Comparison of ENCODE assay signal across 1 cellular context in the genomic region with DNA sequence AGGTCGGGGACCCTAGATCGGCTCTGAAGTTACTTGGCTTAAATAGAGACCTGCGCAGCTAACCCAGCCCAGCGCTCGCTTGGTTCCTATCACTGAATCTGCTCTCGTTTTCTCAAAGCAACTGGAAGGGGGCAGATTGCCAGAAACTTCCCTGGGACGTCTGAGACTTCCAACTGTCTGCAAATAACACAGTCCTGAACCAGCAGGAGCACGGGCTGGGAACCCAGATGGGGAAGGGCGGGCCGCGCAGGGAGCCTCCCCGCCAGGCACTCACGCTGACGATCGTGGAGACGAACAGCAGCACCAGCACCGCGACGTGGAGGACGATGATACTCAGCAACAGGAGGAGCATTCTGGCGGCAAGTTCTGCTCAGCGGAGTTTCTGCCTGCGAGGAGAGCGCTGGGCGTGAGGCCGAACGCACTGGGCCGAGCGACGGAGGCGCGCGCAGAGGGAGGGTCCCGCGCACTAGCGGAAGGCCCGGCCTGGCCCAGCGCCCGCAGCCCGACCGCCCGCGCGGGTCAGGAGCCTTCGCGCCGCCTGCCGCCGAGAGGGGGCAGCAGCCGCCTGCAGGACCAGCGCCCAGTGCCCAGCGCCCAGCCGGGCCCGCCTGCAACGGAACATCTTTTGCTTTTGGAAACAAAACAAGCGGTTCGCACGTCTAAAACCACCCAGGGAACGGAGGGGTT.
TF ChIP-seq lines count a peak whose summit lies in the region.

No MANE protein-coding gene starts in this region.

TF ChIP-seq in HepG2, 621 proteins besides CTCF, POLR2A, EP300 and RAD21 (continued from another document and continues in another):
- TF ChIP-seq, protein P1, sequence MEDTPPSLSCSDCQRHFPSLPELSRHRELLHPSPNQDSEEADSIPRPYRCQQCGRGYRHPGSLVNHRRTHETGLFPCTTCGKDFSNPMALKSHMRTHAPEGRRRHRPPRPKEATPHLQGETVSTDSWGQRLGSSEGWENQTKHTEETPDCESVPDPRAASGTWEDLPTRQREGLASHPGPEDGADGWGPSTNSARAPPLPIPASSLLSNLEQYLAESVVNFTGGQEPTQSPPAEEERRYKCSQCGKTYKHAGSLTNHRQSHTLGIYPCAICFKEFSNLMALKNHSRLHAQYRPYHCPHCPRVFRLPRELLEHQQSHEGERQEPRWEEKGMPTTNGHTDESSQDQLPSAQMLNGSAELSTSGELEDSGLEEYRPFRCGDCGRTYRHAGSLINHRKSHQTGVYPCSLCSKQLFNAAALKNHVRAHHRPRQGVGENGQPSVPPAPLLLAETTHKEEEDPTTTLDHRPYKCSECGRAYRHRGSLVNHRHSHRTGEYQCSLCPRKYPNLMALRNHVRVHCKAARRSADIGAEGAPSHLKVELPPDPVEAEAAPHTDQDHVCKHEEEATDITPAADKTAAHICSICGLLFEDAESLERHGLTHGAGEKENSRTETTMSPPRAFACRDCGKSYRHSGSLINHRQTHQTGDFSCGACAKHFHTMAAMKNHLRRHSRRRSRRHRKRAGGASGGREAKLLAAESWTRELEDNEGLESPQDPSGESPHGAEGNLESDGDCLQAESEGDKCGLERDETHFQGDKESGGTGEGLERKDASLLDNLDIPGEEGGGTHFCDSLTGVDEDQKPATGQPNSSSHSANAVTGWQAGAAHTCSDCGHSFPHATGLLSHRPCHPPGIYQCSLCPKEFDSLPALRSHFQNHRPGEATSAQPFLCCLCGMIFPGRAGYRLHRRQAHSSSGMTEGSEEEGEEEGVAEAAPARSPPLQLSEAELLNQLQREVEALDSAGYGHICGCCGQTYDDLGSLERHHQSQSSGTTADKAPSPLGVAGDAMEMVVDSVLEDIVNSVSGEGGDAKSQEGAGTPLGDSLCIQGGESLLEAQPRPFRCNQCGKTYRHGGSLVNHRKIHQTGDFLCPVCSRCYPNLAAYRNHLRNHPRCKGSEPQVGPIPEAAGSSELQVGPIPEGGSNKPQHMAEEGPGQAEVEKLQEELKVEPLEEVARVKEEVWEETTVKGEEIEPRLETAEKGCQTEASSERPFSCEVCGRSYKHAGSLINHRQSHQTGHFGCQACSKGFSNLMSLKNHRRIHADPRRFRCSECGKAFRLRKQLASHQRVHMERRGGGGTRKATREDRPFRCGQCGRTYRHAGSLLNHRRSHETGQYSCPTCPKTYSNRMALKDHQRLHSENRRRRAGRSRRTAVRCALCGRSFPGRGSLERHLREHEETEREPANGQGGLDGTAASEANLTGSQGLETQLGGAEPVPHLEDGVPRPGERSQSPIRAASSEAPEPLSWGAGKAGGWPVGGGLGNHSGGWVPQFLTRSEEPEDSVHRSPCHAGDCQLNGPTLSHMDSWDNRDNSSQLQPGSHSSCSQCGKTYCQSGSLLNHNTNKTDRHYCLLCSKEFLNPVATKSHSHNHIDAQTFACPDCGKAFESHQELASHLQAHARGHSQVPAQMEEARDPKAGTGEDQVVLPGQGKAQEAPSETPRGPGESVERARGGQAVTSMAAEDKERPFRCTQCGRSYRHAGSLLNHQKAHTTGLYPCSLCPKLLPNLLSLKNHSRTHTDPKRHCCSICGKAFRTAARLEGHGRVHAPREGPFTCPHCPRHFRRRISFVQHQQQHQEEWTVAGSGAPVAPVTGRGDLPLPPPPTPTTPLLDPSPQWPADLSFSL (CRISPR knock-in tag; IDR thresholded peaks at IDR 0.05) = no peak
- TF ChIP-seq AHR (CRISPR knock-in tag; IDR thresholded peaks at IDR 0.05) (no peak), AGO1 (IDR thresholded peaks at IDR 0.05; ENCODE audit: low read depth, low read length, poor library complexity, severe bottlenecking) (no peak), SP4 (CRISPR knock-in tag; IDR thresholded peaks at IDR 0.05) (no peak; the same call in 1 of the 2 replicates), ZBTB20 (CRISPR knock-in tag; IDR thresholded peaks at IDR 0.05; ENCODE audit: borderline replicate concordance, low read depth) (0 out of 2 replicates have a peak, but pooled peaks have one; percentile 27), SNAI1 (CRISPR knock-in tag; IDR thresholded peaks at IDR 0.05; ENCODE audit: borderline replicate concordance) (no peak), ZBTB1 (CRISPR knock-in tag; IDR thresholded peaks at IDR 0.05; ENCODE audit: borderline replicate concordance) (no peak), ELF4 (CRISPR knock-in tag; IDR thresholded peaks at IDR 0.05; ENCODE audit: borderline replicate concordance) (no peak), SAFB2 (CRISPR knock-in tag; IDR thresholded peaks at IDR 0.05; ENCODE audit: borderline replicate concordance, low read depth) (no peak; the same call in 1 of the 2 replicates), TSC22D2 (CRISPR knock-in tag; IDR thresholded peaks at IDR 0.05; ENCODE audit: borderline replicate concordance) (no peak), ZNF660 (CRISPR knock-in tag; IDR thresholded peaks at IDR 0.05; ENCODE audit: borderline replicate concordance, low read depth) (no peak), ADNP (CRISPR knock-in tag; IDR thresholded peaks at IDR 0.05) (no peak), JUN (CRISPR knock-in tag; IDR thresholded peaks at IDR 0.05) (no peak), NR2F6 (IDR thresholded peaks at IDR 0.05) (no peak), NR2F6 (CRISPR knock-in tag; IDR thresholded peaks at IDR 0.05) (no peak), MEIS1 (CRISPR knock-in tag; IDR thresholded peaks at IDR 0.05; ENCODE audit: borderline replicate concordance) (peak; percentile 56; the same call in 1 of the 2 replicates), ARNT2 (CRISPR knock-in tag; IDR thresholded peaks at IDR 0.05; ENCODE audit: low read depth) (0 out of 2 replicates have a peak, but pooled peaks have one; percentile 37), ZNF383 (CRISPR knock-in tag; IDR thresholded peaks at IDR 0.05; ENCODE audit: borderline replicate concordance) (no peak), KAT2B (IDR thresholded peaks at IDR 0.05; ENCODE audit: borderline replicate concordance, low read depth, low read length) (no peak), RXRB (CRISPR knock-in tag; IDR thresholded peaks at IDR 0.05; ENCODE audit: borderline replicate concordance) (no peak), ZNF569 (CRISPR knock-in tag; IDR thresholded peaks at IDR 0.05; ENCODE audit: borderline replicate concordance) (no peak), DMAP1 (CRISPR knock-in tag; IDR thresholded peaks at IDR 0.05) (no peak), SPEN (CRISPR knock-in tag; IDR thresholded peaks at IDR 0.05; ENCODE audit: low read depth) (peak; percentile 60; the same call in 1 of the 2 replicates), ZSCAN30 (CRISPR knock-in tag; IDR thresholded peaks at IDR 0.05) (no peak), ZNF724P (CRISPR knock-in tag; IDR thresholded peaks at IDR 0.05; ENCODE audit: borderline replicate concordance) (no peak), SOX13 (IDR thresholded peaks at IDR 0.05) (no peak), SOX13 (CRISPR knock-in tag; conservative IDR thresholded peaks at IDR 0.05 in 1 of 2, IDR thresholded peaks at IDR 0.05 in 1 of 2) (no peak; a peak in 1 of 4 replicates), PAWR (CRISPR knock-in tag; IDR thresholded peaks at IDR 0.05; ENCODE audit: borderline replicate concordance) (no peak), ZNF17 (CRISPR knock-in tag; IDR thresholded peaks at IDR 0.05) (no peak), ZNF230 (CRISPR knock-in tag; IDR thresholded peaks at IDR 0.05) (no peak), FOXO1 (CRISPR knock-in tag; IDR thresholded peaks at IDR 0.05) (peak; percentile 16; the same call in 1 of the 2 replicates), ZSCAN31 (CRISPR knock-in tag; IDR thresholded peaks at IDR 0.05; ENCODE audit: low read depth) (no peak; the same call in none of the 2 replicates), ZNF775 (CRISPR knock-in tag; IDR thresholded peaks at IDR 0.05; ENCODE audit: borderline replicate concordance) (no peak), REL (CRISPR knock-in tag; conservative IDR thresholded peaks at IDR 0.05) (no peak), ZNF33B (CRISPR knock-in tag; IDR thresholded peaks at IDR 0.05) (no peak), TBX2 (CRISPR knock-in tag; IDR thresholded peaks at IDR 0.05; ENCODE audit: borderline replicate concordance) (0 out of 2 replicates have a peak, but pooled peaks have one; percentile 23), ZNF761 (CRISPR knock-in tag; conservative IDR thresholded peaks at IDR 0.05) (no peak), HMG20B (CRISPR knock-in tag; conservative IDR thresholded peaks at IDR 0.05) (no peak)
- TF ChIP-seq, protein P2, sequence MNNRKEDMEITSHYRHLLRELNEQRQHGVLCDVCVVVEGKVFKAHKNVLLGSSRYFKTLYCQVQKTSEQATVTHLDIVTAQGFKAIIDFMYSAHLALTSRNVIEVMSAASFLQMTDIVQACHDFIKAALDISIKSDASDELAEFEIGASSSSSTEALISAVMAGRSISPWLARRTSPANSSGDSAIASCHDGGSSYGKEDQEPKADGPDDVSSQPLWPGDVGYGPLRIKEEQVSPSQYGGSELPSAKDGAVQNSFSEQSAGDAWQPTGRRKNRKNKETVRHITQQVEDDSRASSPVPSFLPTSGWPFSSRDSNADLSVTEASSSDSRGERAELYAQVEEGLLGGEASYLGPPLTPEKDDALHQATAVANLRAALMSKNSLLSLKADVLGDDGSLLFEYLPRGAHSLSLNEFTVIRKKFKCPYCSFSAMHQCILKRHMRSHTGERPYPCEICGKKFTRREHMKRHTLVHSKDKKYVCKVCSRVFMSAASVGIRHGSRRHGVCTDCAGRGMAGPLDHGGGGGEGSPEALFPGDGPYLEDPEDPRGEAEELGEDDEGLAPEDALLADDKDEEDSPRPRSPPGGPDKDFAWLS (CRISPR knock-in tag; IDR thresholded peaks at IDR 0.05; ENCODE audit: borderline replicate concordance) = no peak
- TF ChIP-seq, protein P3, sequence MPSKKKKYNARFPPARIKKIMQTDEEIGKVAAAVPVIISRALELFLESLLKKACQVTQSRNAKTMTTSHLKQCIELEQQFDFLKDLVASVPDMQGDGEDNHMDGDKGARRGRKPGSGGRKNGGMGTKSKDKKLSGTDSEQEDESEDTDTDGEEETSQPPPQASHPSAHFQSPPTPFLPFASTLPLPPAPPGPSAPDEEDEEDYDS (CRISPR knock-in tag; IDR thresholded peaks at IDR 0.05) = no peak
- TF ChIP-seq, protein P4, sequence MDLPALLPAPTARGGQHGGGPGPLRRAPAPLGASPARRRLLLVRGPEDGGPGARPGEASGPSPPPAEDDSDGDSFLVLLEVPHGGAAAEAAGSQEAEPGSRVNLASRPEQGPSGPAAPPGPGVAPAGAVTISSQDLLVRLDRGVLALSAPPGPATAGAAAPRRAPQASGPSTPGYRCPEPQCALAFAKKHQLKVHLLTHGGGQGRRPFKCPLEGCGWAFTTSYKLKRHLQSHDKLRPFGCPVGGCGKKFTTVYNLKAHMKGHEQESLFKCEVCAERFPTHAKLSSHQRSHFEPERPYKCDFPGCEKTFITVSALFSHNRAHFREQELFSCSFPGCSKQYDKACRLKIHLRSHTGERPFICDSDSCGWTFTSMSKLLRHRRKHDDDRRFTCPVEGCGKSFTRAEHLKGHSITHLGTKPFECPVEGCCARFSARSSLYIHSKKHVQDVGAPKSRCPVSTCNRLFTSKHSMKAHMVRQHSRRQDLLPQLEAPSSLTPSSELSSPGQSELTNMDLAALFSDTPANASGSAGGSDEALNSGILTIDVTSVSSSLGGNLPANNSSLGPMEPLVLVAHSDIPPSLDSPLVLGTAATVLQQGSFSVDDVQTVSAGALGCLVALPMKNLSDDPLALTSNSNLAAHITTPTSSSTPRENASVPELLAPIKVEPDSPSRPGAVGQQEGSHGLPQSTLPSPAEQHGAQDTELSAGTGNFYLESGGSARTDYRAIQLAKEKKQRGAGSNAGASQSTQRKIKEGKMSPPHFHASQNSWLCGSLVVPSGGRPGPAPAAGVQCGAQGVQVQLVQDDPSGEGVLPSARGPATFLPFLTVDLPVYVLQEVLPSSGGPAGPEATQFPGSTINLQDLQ (CRISPR knock-in tag; IDR thresholded peaks at IDR 0.05) = no peak
- TF ChIP-seq, protein P5, sequence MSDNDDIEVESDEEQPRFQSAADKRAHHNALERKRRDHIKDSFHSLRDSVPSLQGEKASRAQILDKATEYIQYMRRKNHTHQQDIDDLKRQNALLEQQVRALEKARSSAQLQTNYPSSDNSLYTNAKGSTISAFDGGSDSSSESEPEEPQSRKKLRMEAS (IDR thresholded peaks at IDR 0.05) = peak; percentile 39; the same call in 1 of the 2 replicates
- TF ChIP-seq, protein P6, sequence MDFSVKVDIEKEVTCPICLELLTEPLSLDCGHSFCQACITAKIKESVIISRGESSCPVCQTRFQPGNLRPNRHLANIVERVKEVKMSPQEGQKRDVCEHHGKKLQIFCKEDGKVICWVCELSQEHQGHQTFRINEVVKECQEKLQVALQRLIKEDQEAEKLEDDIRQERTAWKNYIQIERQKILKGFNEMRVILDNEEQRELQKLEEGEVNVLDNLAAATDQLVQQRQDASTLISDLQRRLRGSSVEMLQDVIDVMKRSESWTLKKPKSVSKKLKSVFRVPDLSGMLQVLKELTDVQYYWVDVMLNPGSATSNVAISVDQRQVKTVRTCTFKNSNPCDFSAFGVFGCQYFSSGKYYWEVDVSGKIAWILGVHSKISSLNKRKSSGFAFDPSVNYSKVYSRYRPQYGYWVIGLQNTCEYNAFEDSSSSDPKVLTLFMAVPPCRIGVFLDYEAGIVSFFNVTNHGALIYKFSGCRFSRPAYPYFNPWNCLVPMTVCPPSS (IDR thresholded peaks at IDR 0.05) = no peak
- TF ChIP-seq, protein P7, sequence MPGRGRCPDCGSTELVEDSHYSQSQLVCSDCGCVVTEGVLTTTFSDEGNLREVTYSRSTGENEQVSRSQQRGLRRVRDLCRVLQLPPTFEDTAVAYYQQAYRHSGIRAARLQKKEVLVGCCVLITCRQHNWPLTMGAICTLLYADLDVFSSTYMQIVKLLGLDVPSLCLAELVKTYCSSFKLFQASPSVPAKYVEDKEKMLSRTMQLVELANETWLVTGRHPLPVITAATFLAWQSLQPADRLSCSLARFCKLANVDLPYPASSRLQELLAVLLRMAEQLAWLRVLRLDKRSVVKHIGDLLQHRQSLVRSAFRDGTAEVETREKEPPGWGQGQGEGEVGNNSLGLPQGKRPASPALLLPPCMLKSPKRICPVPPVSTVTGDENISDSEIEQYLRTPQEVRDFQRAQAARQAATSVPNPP (CRISPR knock-in tag; IDR thresholded peaks at IDR 0.05) = no peak
- TF ChIP-seq, protein P8, sequence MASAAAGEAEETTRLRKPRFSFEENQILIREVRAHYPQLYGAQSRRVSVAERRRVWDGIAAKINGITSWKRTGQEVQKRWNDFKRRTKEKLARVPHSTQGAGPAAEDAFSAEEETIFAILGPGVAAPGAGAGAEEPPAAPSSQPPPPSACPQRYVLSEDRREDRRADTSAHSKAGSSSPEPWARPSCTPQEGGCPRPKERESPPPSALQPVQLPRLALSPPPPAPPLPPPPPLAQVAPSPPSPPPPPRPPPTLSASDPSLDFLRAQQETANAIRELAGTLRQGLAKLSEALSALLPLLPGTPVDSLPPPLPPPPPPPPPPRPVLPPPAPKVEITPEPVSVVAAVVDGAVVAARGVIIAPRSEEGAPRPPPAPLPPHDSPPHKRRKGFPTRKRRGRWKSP (CRISPR knock-in tag; IDR thresholded peaks at IDR 0.05) = peak; percentile 17; the same call in 1 of the 2 replicates
- TF ChIP-seq, protein P9, sequence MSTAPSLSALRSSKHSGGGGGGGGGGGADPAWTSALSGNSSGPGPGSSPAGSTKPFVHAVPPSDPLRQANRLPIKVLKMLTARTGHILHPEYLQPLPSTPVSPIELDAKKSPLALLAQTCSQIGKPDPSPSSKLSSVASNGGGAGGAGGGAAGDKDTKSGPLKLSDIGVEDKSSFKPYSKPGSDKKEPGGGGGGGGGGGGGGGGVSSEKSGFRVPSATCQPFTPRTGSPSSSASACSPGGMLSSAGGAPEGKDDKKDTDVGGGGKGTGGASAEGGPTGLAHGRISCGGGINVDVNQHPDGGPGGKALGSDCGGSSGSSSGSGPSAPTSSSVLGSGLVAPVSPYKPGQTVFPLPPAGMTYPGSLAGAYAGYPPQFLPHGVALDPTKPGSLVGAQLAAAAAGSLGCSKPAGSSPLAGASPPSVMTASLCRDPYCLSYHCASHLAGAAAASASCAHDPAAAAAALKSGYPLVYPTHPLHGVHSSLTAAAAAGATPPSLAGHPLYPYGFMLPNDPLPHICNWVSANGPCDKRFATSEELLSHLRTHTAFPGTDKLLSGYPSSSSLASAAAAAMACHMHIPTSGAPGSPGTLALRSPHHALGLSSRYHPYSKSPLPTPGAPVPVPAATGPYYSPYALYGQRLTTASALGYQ (CRISPR knock-in tag; IDR thresholded peaks at IDR 0.05) = no peak
